Comparison of ENCODE assay signal across 11 cellular contexts in the genomic region with DNA sequence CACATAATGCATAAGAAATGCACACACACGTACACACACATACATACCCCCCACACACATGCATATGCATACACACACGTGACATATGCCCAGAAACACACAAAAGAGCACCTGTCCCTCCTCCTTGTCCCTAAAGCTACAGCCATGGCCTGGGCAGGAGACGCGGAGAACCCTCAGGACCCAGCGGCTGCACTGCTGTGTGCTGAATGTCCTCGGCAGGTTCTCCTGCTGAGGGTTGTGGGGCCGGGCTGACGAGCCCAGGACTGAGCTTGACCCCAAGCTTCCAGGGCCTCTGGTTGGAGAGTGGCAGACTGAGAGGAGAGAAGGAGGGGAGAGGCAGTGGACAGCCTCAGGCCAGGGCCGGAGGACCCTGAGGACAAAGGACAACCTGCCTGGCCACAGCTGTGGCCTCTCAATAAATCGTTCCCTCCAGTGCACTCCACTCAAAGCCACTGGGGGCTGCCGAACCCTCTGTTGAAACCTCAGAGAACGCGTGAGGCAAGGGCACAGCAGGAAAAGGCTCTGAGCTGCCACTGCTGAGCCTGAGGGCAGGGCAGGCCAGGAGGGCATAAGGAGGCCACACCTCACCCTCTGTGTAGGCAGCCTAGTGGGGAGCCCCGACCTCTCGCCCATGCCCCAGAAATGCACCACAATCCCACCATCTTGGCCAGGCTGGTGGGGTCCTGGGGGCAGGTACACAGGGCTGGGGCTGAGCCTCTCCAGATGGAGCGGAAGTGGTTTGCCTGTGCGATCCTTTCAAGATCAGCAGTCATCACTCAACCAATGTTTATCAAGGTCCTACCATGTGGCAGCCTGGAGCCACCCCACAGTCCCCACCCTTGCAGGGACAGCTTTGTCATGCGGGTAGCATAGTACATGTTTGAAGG. TPM values are rescaled to one million over a fixed set of nuclear protein-coding genes. Genes with fewer than 3 reads are reported as not detected.
DNase-seq lines count a peak whose midpoint lies in the region; ATAC-seq, FAIRE-seq and TF ChIP-seq lines count a peak whose summit lies in the region.
"Had no signal": no experiment of that assay in that cellular context is flagged by ENCODE, and none has a peak within 500 bp of the region (broad histone marks: within the 10 kb centered on the region; RNA-seq: fewer than 3 reads in every experiment).

No MANE protein-coding gene starts in this region.

- TF ChIP-seq POLR2A in Peyer's patch (IDR thresholded peaks at IDR 0.05) (no peak), GM12878 (IDR thresholded peaks at IDR 0.05; ENCODE audit: low read depth, low read length) (no peak)

- H3K79me2 ChIP-seq in GM12878 (ENCODE audit: control insufficient read depth, insufficient read depth, low read length) = no peaks in the 10 kb centered on the region

- H3K4me2 ChIP-seq in GM12878 (ENCODE audit: control insufficient read depth, insufficient read depth) = no peak overlapping the region

- SMC1A ChIA-PET in GM12878 (lab: Charles Lee; ENCODE audit: uncharacterized antibody, unreplicated experiment) = no interaction called here

- ATAC-seq in GM12878 (peak; percentile 39), GM19035 (IDR thresholded peaks at IDR 0.05; ENCODE audit: unreplicated experiment) (no peak), GM21390 (IDR thresholded peaks at IDR 0.05; ENCODE audit: unreplicated experiment) (no peak)
- ATAC-seq: left colon had no signal

- H3K27me3 ChIP-seq in Peyer's patch (no peaks in the 10 kb centered on the region), GM12878 (replicated peaks in 1 of 2; ENCODE audit: control insufficient read depth in 2 of 2, insufficient read depth in 2 of 2, low read length in 1 of 2) (peaks cover 0 to 6% of the 10 kb centered on the region in 2 experiments; a peak in 2 of 4 replicates)

- POLR2A ChIA-PET in GM12878 (lab: Charles Lee) = no interaction called here

- WGBS in GM12878 (ENCODE audit: insufficient coverage, insufficient replicate concordance, low lambda C conversion rate, missing lambda C conversion rate) = 51% methylated on average over 18 of the region's 18 CpGs

- no peak for TF ChIP-seq RAD21 in GM12878 (IDR thresholded peaks at IDR 0.05; ENCODE audit: insufficient read depth, low read depth, low read length)

- CTCF ChIA-PET in GM12878 (lab: Yijun Ruan, JAX) = interaction anchor here (0.8 to 1.6 kb wide), 2 partner anchors 25 to 41 kb away, joined by 3 to 8 read pairs; no protein-coding TSS in a partner anchor

- H4K20me1 ChIP-seq in GM12878 (ENCODE audit: control insufficient read depth, insufficient read depth) = no peaks in the 10 kb centered on the region

- H3K27ac ChIP-seq in Peyer's patch (no peak overlapping the region), GM12878 (ENCODE audit: control insufficient read depth, insufficient read depth) (no peak overlapping the region)

- no peak overlapping the region for H2AFZ ChIP-seq in GM12878 (ENCODE audit: control insufficient read depth, low read depth, low read length)

- no peak for TF ChIP-seq EP300 in GM12878 (IDR thresholded peaks at IDR 0.05; ENCODE audit: borderline replicate concordance in 1 of 2, control insufficient read depth in 1 of 2, low read depth in 2 of 2, low read length in 2 of 2)

- peak; percentile 5 for DNase-seq in GM03348 (ENCODE audit: low spot score)
- peak in 2 of 3 donors; percentile 35 to 42 for DNase-seq in Peyer's patch
- DNase-seq in GM12878 (ENCODE audit: low read depth, low spot score) = no peak
- DNase-seq in retina = peak; percentile 48
- no peak for DNase-seq in globus pallidus (ENCODE audit: low spot score)
- DNase-seq in DMS153 treated with DMSO at 0.1 percent for 48 hours (lab: John Stamatoyannopoulos, UW; ENCODE audit: unreplicated experiment) = no peak
- DNase-seq: effector memory CD4-positive, alpha-beta T cell; NCI-H1417 treated with DMSO at 0.1 percent for 48 hours had no signal

- no peak overlapping the region for H3K4me3 ChIP-seq in Peyer's patch
- H3K4me3 ChIP-seq in GM12878 = no peak overlapping the region

- no peak for TF ChIP-seq CTCF in Peyer's patch (IDR thresholded peaks at IDR 0.05)
- no peak for TF ChIP-seq CTCF in GM12878 (IDR thresholded peaks at IDR 0.05 in 2 of 3, conservative IDR thresholded peaks at IDR 0.05 in 1 of 3; ENCODE audit: control insufficient read depth in 2 of 3, extremely low read depth in 1 of 3, insufficient read depth in 1 of 3, low read depth in 3 of 3, low read length in 3 of 3)

- intact Hi-C loops in GM12878 (cut with micrococcal nuclease; ENCODE audit: unreplicated experiment) = no loop called here

- H3K9ac ChIP-seq in GM12878 (ENCODE audit: control insufficient read depth, insufficient read depth, low read length) = no peak overlapping the region

- no TSS peak for BruUV-seq in GM12878 (replicated peaks; lab: Mats Ljungman, UMichigan)

- RAD21 ChIA-PET in GM12878 (lab: Charles Lee; ENCODE audit: unreplicated experiment) = interaction anchor here (1.7 kb wide), 1 partner anchor 24 kb away, joined by 4 read pairs; no protein-coding TSS in a partner anchor

- H3K9me3 ChIP-seq in Peyer's patch = no peaks in the 10 kb centered on the region
- H3K9me3 ChIP-seq in GM12878 (replicated peaks; ENCODE audit: control insufficient read depth, insufficient read depth, low read length) = no peaks in the 10 kb centered on the region

- no peak for FAIRE-seq in GM12878 (lab: Jason Lieb, UNC)

- no peaks in the 10 kb centered on the region for H3K4me1 ChIP-seq in Peyer's patch
- H3K4me1 ChIP-seq in GM12878 (ENCODE audit: control insufficient read depth, insufficient read depth, low read length) = no peaks in the 10 kb centered on the region

- H3K36me3 ChIP-seq in Peyer's patch (no peaks in the 10 kb centered on the region), GM12878 (ENCODE audit: control insufficient read depth in 2 of 2, insufficient read depth in 2 of 2, low read length in 1 of 2) (no peaks in the 10 kb centered on the region)

- in situ Hi-C loops in GM12878 (cut with MboI) = no loop called here

TF ChIP-seq in GM12878, 131 proteins besides CTCF, POLR2A, EP300 and RAD21:
- TF ChIP-seq WRNIP1 (IDR thresholded peaks at IDR 0.05; ENCODE audit: borderline replicate concordance, low read depth, low read length) (no peak), PAX5 (IDR thresholded peaks at IDR 0.05; ENCODE audit: borderline replicate concordance, low read depth, low read length) (no peak), SREBF2 (IDR thresholded peaks at IDR 0.05; ENCODE audit: low read length) (no peak), MEF2B (IDR thresholded peaks at IDR 0.05; ENCODE audit: partially characterized antibody, poor library complexity, severe bottlenecking) (no peak), KDM1A (IDR thresholded peaks at IDR 0.05; ENCODE audit: borderline replicate concordance) (no peak), RFX5 (IDR thresholded peaks at IDR 0.05; ENCODE audit: low read depth, low read length) (no peak), MYB (IDR thresholded peaks at IDR 0.05; ENCODE audit: borderline replicate concordance, low read depth, low read length) (no peak), SUPT20H (IDR thresholded peaks at IDR 0.05; ENCODE audit: borderline replicate concordance, control insufficient read depth, low read depth, low read length) (no peak), SMAD1 (IDR thresholded peaks at IDR 0.05; ENCODE audit: low read depth, partially characterized antibody) (no peak), CBX3 (IDR thresholded peaks at IDR 0.05; ENCODE audit: borderline replicate concordance, low read depth) (no peak), ETV6 (conservative IDR thresholded peaks at IDR 0.05 in 1 of 2, IDR thresholded peaks at IDR 0.05 in 1 of 2; ENCODE audit: borderline replicate concordance in 1 of 2, low read depth in 1 of 2) (no peak), MTA2 (IDR thresholded peaks at IDR 0.05; ENCODE audit: low read depth) (no peak)
- TF ChIP-seq, protein P1, sequence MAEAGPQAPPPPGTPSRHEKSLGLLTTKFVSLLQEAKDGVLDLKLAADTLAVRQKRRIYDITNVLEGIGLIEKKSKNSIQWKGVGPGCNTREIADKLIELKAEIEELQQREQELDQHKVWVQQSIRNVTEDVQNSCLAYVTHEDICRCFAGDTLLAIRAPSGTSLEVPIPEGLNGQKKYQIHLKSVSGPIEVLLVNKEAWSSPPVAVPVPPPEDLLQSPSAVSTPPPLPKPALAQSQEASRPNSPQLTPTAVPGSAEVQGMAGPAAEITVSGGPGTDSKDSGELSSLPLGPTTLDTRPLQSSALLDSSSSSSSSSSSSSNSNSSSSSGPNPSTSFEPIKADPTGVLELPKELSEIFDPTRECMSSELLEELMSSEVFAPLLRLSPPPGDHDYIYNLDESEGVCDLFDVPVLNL (IDR thresholded peaks at IDR 0.05; ENCODE audit: low read depth, low read length) = no peak
TF ChIP-seq in GM12878: peak in this region for 0.

RNA-seq across cellular contexts. Expression of a gene that starts 3.1 kb away (rescaled TPM):
- total RNA-seq in Peyer's patch (10 to 100 TPM in 2 of 4 donors, 1 to 10 TPM in 2; 9.5 to 19.3 (median 12.3) TPM), GM12878 (2014; rRNA removed) (0.73 and 0.76 TPM in 2 replicates), GM12878 (2014; rRNA removed; fragmentation: Illumina TruSeq; extraction: Trizol) (0.49 and 0.51 TPM in 2 replicates), GM12878 (2021) (0.64 and 1.1 TPM in 2 replicates)
- total RNA-seq in GM12878 (2013; cell fraction: nucleolus; rRNA removed) = 1.5 and 2.8 TPM in 2 replicates
- polyA plus RNA-seq in GM12878 (2011; ENCODE audit: low read depth) = 0.25 TPM
- polyA plus RNA-seq in GM12878 (2011; rRNA removed) (0.94 and 1.0 TPM in 2 replicates), GM12878 (2014; fragmentation: Illumina TruSeq; extraction: Trizol) (0.44 and 0.50 TPM in 2 replicates), GM12878 (2014; fragmentation: Nextera tagmentation; extraction: Ambion mirVana) (under 1 TPM; 0.03 to 0.20 TPM), GM12878 (2014; rRNA removed) (0.86 and 1.2 TPM in 2 replicates), GM12878 (2016; fragmentation: Nextera tagmentation; extraction: Ambion mirVana) (1 to 10 TPM in 1 of 2 experiments, under 1 TPM in 1; 0.66 to 1.0 TPM)
- polyA plus RNA-seq in GM12878 (2011; cell fraction: cytosol; rRNA removed) = 0.75 and 1.9 TPM in 2 replicates
- polyA plus RNA-seq in GM12878 (2011; cell fraction: nucleus; rRNA removed) = 3.9 and 5.4 TPM in 2 replicates
- 0.49 and 0.91 TPM in 2 replicates for polyA plus RNA-seq in GM12878 (2012)
- 1.1 and 1.4 TPM in 2 replicates for polyA minus RNA-seq in GM12878 (2011; rRNA and poly(A)+ RNA removed)
- polyA minus RNA-seq in GM12878 (2011; cell fraction: cytosol; rRNA and poly(A)+ RNA removed) = not detected in 2 replicates
- 2.7 and 3.2 TPM in 2 replicates for polyA minus RNA-seq in GM12878 (2011; cell fraction: nucleus; rRNA and poly(A)+ RNA removed)

Comparison
In these comparisons a context has a peak if more than half of its experiments do, and no peak if none do; other contexts are left out.
1. DNase-seq: peak in GM03348 (single experiment), Peyer's patch (2 of 3) and retina (single experiment); none in GM12878 (single experiment), globus pallidus (single experiment) and DMS153 treated with DMSO at 0.1 percent for 48 hours (single experiment).